12 cellular contexts compared by ENCODE assay signal in genomic region chr10:125231116-125231812, GRCh38.
A peak's percentile ranks its signal among the peaks of the same experiment; 100 is the strongest.
DNase-seq lines count a peak whose midpoint lies in the region; ATAC-seq and TF ChIP-seq lines count a peak whose summit lies in the region.
"Had no signal": no experiment of that assay in that cellular context is flagged by ENCODE, and none has a peak within 500 bp of the region (broad histone marks: within the 10 kb centered on the region; RNA-seq: fewer than 3 reads in every experiment).

No MANE protein-coding gene starts in this region.

- H4K8ac ChIP-seq in IMR-90 (ENCODE audit: low read depth in 2 of 2, low read length in 2 of 2) (peak overlapping the region; percentile 81 to 91), mesendoderm (ENCODE audit: low read depth, low read length) (no peak overlapping the region)

- peak overlapping the region; percentile 77 for H2AK9ac ChIP-seq in IMR-90 (replicated peaks; ENCODE audit: low read depth, low read length, poor library complexity)

- H2AK5ac ChIP-seq in IMR-90 (ENCODE audit: low read depth, low read length) (peak overlapping the region; percentile 94), mesendoderm (ENCODE audit: low read length) (no peak overlapping the region)

- H4K91ac ChIP-seq in IMR-90 (ENCODE audit: insufficient read depth, low read depth, low read length) = peak overlapping the region; percentile 98

- H3K27ac Mint-ChIP-seq in neural progenitor cell = no peak overlapping the region

- H3K56ac ChIP-seq in IMR-90 (ENCODE audit: extremely low read depth, insufficient read depth, low read length) (peak overlapping the region; percentile 70; the same call in 1 of the 2 replicates), mesendoderm (ENCODE audit: low read length) (no peak overlapping the region)

- H3K36me3 Mint-ChIP-seq in neural progenitor cell = no peaks in the 10 kb centered on the region

- peak; percentile 96 for ATAC-seq in IMR-90 (ENCODE audit: low read depth)
- ATAC-seq in HG02798 (IDR thresholded peaks at IDR 0.05; ENCODE audit: poor library complexity, unreplicated experiment) = no peak

- H3K4ac ChIP-seq in IMR-90 (ENCODE audit: low read depth, low read length) = peak overlapping the region; percentile 86
- no peak overlapping the region for H3K4ac ChIP-seq in mesendoderm (ENCODE audit: low read depth, low read length)

- POLR2A ChIA-PET in IMR-90 (lab: Charles Lee; ENCODE audit: unreplicated experiment) = no interaction called here

- dilution Hi-C loops in IMR-90 (cut with HindIII; ENCODE audit: low sequenced_read_pairs, unreplicated experiment) = no loop called here

- peaks cover 12% of the 10 kb centered on the region for H3K4me1 ChIP-seq in IMR-90 (ENCODE audit: control insufficient read depth, insufficient read depth, low read length)
- H3K4me1 ChIP-seq in mesendoderm (ENCODE audit: control insufficient read depth, low read depth, low read length) = peaks cover 3% of the 10 kb centered on the region
- H3K4me1 ChIP-seq in neural progenitor cell = peaks cover 12% of the 10 kb centered on the region
- H3K4me1 ChIP-seq: upper lobe of left lung had no signal

- DNase-seq in AG20443 (ENCODE audit: low spot score) (peak; percentile 98), IMR-90 (peak; percentile 98), cardiac fibroblast (ENCODE audit: low read depth in 2 of 2) (peak; percentile 88 to 92), mesendoderm (peak; percentile 96), neural progenitor cell (ENCODE audit: low spot score) (no peak), NCI-H2107 (lab: John Stamatoyannopoulos, UW) (no peak), superior temporal gyrus (ENCODE audit: extremely low spot score) (no peak)
- DNase-seq: activated CD4-positive, alpha-beta T cell treated with anti-CD3 and anti-CD28 coated beads for 1 hour; DMS79 treated with DMSO at 0.1 percent for 48 hours; NCI-H526; upper lobe of left lung had no signal

- H3K79me1 ChIP-seq in IMR-90 (ENCODE audit: low read depth in 1 of 2, low read length in 2 of 2) (peaks cover 0 to 10% of the 10 kb centered on the region in 2 experiments; a peak in 2 of 4 replicates), mesendoderm (ENCODE audit: low read length) (no peaks in the 10 kb centered on the region)

- no peaks in the 10 kb centered on the region for H4K20me1 ChIP-seq in IMR-90 (ENCODE audit: insufficient read depth, low read length)
- no peaks in the 10 kb centered on the region for H4K20me1 ChIP-seq in neural progenitor cell (ENCODE audit: low read depth)

- peak overlapping the region; percentile 68 for H3K14ac ChIP-seq in IMR-90 (replicated peaks; ENCODE audit: low read depth, low read length)

- peaks cover 4% of the 10 kb centered on the region for H3K27me3 Mint-ChIP-seq in neural progenitor cell (ENCODE audit: insufficient read depth, low read depth)

- peak overlapping the region; percentile 46 for H3K27ac ChIP-seq in IMR-90 (ENCODE audit: insufficient read depth, low read length)
- H3K27ac ChIP-seq in mesendoderm (ENCODE audit: low read depth, low read length) = no peak overlapping the region
- H3K27ac ChIP-seq in neural progenitor cell = no peak overlapping the region
- H3K27ac ChIP-seq: upper lobe of left lung had no signal

- no TSS peak for BruUV-seq in IMR-90 (replicated peaks; lab: Mats Ljungman, UMichigan)

- peak; percentile 39 for TF ChIP-seq RAD21 in IMR-90 (IDR thresholded peaks at IDR 0.05; ENCODE audit: low read length)

- H3K4me3 Mint-ChIP-seq in neural progenitor cell = no peak overlapping the region

- TF ChIP-seq POLR2A in IMR-90 (IDR thresholded peaks at IDR 0.05; ENCODE audit: low read depth, low read length) = no peak; the same call in 1 of the 2 replicates

- H4K5ac ChIP-seq in IMR-90 (ENCODE audit: low read depth, low read length) (peak overlapping the region; percentile 10), mesendoderm (ENCODE audit: low read length) (no peak overlapping the region)

- H3K4me1 Mint-ChIP-seq in neural progenitor cell = peaks cover 38% of the 10 kb centered on the region

- H2BK5ac ChIP-seq in IMR-90 (ENCODE audit: low read depth, low read length, poor library complexity, severe bottlenecking) (peak overlapping the region; percentile 49), mesendoderm (ENCODE audit: low read length) (no peak overlapping the region)

- no peak overlapping the region for H3K4me3 ChIP-seq in IMR-90 (ENCODE audit: insufficient read depth, low read depth, low read length)
- no peak overlapping the region for H3K4me3 ChIP-seq in cardiac fibroblast (replicated peaks in 1 of 2; ENCODE audit: low read depth in 2 of 2, low read length in 2 of 2)
- H3K4me3 ChIP-seq in mesendoderm (ENCODE audit: low read length) = no peak overlapping the region
- H3K4me3 ChIP-seq in neural progenitor cell = no peak overlapping the region
- H3K4me3 ChIP-seq: upper lobe of left lung had no signal

- CTCF ChIA-PET in IMR-90 (lab: Yijun Ruan, JAX) = interaction anchor here (0.7 kb wide), 1 partner anchor 113 kb away, joined by 3 read pairs; no protein-coding TSS in a partner anchor

- H3F3A ChIP-seq in neural progenitor cell (ENCODE audit: low read depth) = no peaks in the 10 kb centered on the region

- H3K27me3 ChIP-seq in IMR-90 (ENCODE audit: control insufficient read depth, insufficient read depth, low read length) = no peaks in the 10 kb centered on the region
- no peaks in the 10 kb centered on the region for H3K27me3 ChIP-seq in mesendoderm (ENCODE audit: insufficient read depth, low read length, poor library complexity)
- H3K27me3 ChIP-seq in neural progenitor cell = no peaks in the 10 kb centered on the region
- H3K27me3 ChIP-seq: upper lobe of left lung had no signal

- TF ChIP-seq CTCF in IMR-90 (conservative IDR thresholded peaks at IDR 0.05; ENCODE audit: low read depth, low read length) = peak; percentile 23; the same call in 1 of the 2 replicates
- TF ChIP-seq CTCF in cardiac fibroblast (IDR thresholded peaks at IDR 0.05; ENCODE audit: low read depth, low read length) = no peak
- TF ChIP-seq CTCF in neural progenitor cell (IDR thresholded peaks at IDR 0.05) = no peak

- H3K23ac ChIP-seq in IMR-90 (ENCODE audit: low read depth, low read length) (peak overlapping the region; percentile 57), mesendoderm (ENCODE audit: low read length) (no peak overlapping the region)

- WGBS in IMR-90 (ENCODE audit: extremely low coverage in 2 of 2, insufficient read length in 1 of 2), 2 experiments = 26% methylated on average over 8 of the region's 13 CpGs; no CpG with 5 or more reads in 1 of the 2 experiments
- no CpG with 5 or more reads among the region's 13 CpGs for WGBS in mesendoderm (ENCODE audit: extremely low coverage, insufficient coverage, low lambda C conversion rate)

- H3K79me2 ChIP-seq in mesendoderm (ENCODE audit: control insufficient read depth, insufficient read depth, low read length) (no peaks in the 10 kb centered on the region), neural progenitor cell (ENCODE audit: low read depth) (no peaks in the 10 kb centered on the region)

- H3K4me2 ChIP-seq in IMR-90 (ENCODE audit: low read depth, low read length) (no peak overlapping the region; the same call in 1 of the 2 replicates), mesendoderm (ENCODE audit: low read length) (no peak overlapping the region), neural progenitor cell (no peak overlapping the region)

- peaks cover 16% of the 10 kb centered on the region for H3K9me1 ChIP-seq in IMR-90 (ENCODE audit: insufficient read depth, low read length)

- peak overlapping the region; percentile 84 for H2AFZ ChIP-seq in IMR-90 (replicated peaks; ENCODE audit: low read length, poor library complexity)
- no peak overlapping the region for H2AFZ ChIP-seq in neural progenitor cell (replicated peaks)

- no peaks in the 10 kb centered on the region for H3K9me3 Mint-ChIP-seq in neural progenitor cell

- no peaks in the 10 kb centered on the region for H3K36me3 ChIP-seq in IMR-90 (ENCODE audit: control insufficient read depth, insufficient read depth, low read length)
- no peaks in the 10 kb centered on the region for H3K36me3 ChIP-seq in mesendoderm (ENCODE audit: control insufficient read depth, insufficient read depth, low read length)
- no peaks in the 10 kb centered on the region for H3K36me3 ChIP-seq in neural progenitor cell
- H3K36me3 ChIP-seq: upper lobe of left lung had no signal

- H3K9ac ChIP-seq in IMR-90 (ENCODE audit: low read depth, low read length) (no peak overlapping the region), mesendoderm (ENCODE audit: low read length) (no peak overlapping the region), neural progenitor cell (no peak overlapping the region)

- no peaks in the 10 kb centered on the region for H3K9me3 ChIP-seq in IMR-90 (ENCODE audit: control insufficient read depth, insufficient read depth, low read length)
- no peaks in the 10 kb centered on the region for H3K9me3 ChIP-seq in neural progenitor cell (ENCODE audit: low read depth)
- H3K9me3 ChIP-seq: upper lobe of left lung had no signal

- intact Hi-C loops in IMR-90 (cut with micrococcal nuclease) = loop anchor here (1.0 to 10.0 kb wide), 3 partner anchors 70 to 486 kb away; partner anchors contain the start of gene EDRF1

- peak overlapping the region; percentile 99 for H2BK120ac ChIP-seq in IMR-90 (ENCODE audit: low read depth, low read length)
- no peak overlapping the region for H2BK120ac ChIP-seq in mesendoderm (ENCODE audit: low read depth, low read length)

- peak overlapping the region; percentile 79; the same call in 2 of the 3 replicates for H2BK15ac ChIP-seq in IMR-90 (ENCODE audit: low read depth, low read length)
- H2BK15ac ChIP-seq in mesendoderm (replicated peaks; ENCODE audit: low read depth) = no peak overlapping the region

- in situ Hi-C loops in IMR-90 (cut with MboI; ENCODE audit: low sequenced_read_pairs) = no loop called here

- peak overlapping the region; percentile 95 for H2BK20ac ChIP-seq in IMR-90 (ENCODE audit: low read depth, low read length)

- peak overlapping the region; percentile 16 for H3K18ac ChIP-seq in IMR-90 (ENCODE audit: low read depth, low read length)
- peak overlapping the region; percentile 4 for H3K18ac ChIP-seq in mesendoderm (ENCODE audit: low read length)

TF ChIP-seq in IMR-90, 13 proteins besides CTCF, POLR2A, EP300 and RAD21 (continues in another document):
- TF ChIP-seq MAZ (IDR thresholded peaks at IDR 0.05; ENCODE audit: borderline replicate concordance, low read depth, low read length) (peak; percentile 77), SMC3 (IDR thresholded peaks at IDR 0.05; ENCODE audit: low read depth, low read length) (no peak; the same call in 1 of the 2 replicates), USF2 (IDR thresholded peaks at IDR 0.05; ENCODE audit: low read depth, low read length) (no peak), RCOR1 (IDR thresholded peaks at IDR 0.05; ENCODE audit: insufficient replicate concordance, low read length) (no peak), NFE2L2 (IDR thresholded peaks at IDR 0.05; ENCODE audit: low read depth, low read length) (peak; percentile 89), FOS (IDR thresholded peaks at IDR 0.05; ENCODE audit: low read depth, low read length) (peak; percentile 97)

Comparison
In these comparisons a context has a peak if more than half of its experiments do, and no peak if none do; other contexts are left out.
1. DNase-seq: peak in AG20443 (single experiment), IMR-90 (single experiment), cardiac fibroblast (2 of 2) and mesendoderm (single experiment); none in neural progenitor cell (single experiment), NCI-H2107 (single experiment) and superior temporal gyrus (single experiment).